Comparison of ENCODE assay signal across 20 cellular contexts in genomic region chr14:89248430-89249295, GRCh38.
DNase-seq lines count a peak whose midpoint lies in the region; ATAC-seq and TF ChIP-seq lines count a peak whose summit lies in the region.
"Had no signal": no experiment of that assay in that cellular context is flagged by ENCODE, and none has a peak within 500 bp of the region (broad histone marks: within the 10 kb centered on the region; RNA-seq: fewer than 3 reads in every experiment).

No MANE protein-coding gene starts in this region.

- ATAC-seq in left lung = peak; percentile 82
- no peak for ATAC-seq in activated naive CD8-positive, alpha-beta T cell treated with anti-CD3 and anti-CD28 coated beads, Interleukin-2, amount 50 U/mL, for 24 hours
- no peak for ATAC-seq in HG02623 (IDR thresholded peaks at IDR 0.05; ENCODE audit: unreplicated experiment)
- ATAC-seq: gastrocnemius medialis, GM12878 had no signal

- intact Hi-C loops in activated naive CD4-positive, alpha-beta T cell treated with anti-CD3 and anti-CD28 coated beads for 36 hours (cut with micrococcal nuclease) = no loop called here
- intact Hi-C loops in left lung (cut with DNase I) (no loop called here), thyroid gland (cut with DNase I) (no loop called here), posterior cingulate gyrus (cut with DNase I) (no loop called here)

- H3K4me3 ChIP-seq in SK-N-MC (no peak overlapping the region), left lung (no peak overlapping the region), thyroid gland (replicated peaks in 1 of 3) (no peak overlapping the region)
- H3K4me3 ChIP-seq: gastrocnemius medialis, GM12878, stomach had no signal

- H3K36me3 ChIP-seq in SK-N-MC (ENCODE audit: insufficient read depth, low read length) (no peaks in the 10 kb centered on the region), left lung (peaks cover 0 to 3% of the 10 kb centered on the region in 2 donors), thyroid gland (no peaks in the 10 kb centered on the region)
- H3K36me3 ChIP-seq: gastrocnemius medialis had no signal

- H3K27me3 ChIP-seq in left lung (no peaks in the 10 kb centered on the region), thyroid gland (no peaks in the 10 kb centered on the region)
- H3K27me3 ChIP-seq: gastrocnemius medialis, stomach had no signal

- peaks cover 80% of the 10 kb centered on the region for H3K4me1 Mint-ChIP-seq in activated naive CD4-positive, alpha-beta T cell treated with anti-CD3 and anti-CD28 coated beads, Interleukin-2, amount 50 U/mL, for 24 hours
- H3K4me1 Mint-ChIP-seq in activated naive CD4-positive, alpha-beta T cell treated with anti-CD3 and anti-CD28 coated beads for 36 hours (ENCODE audit: low read depth) = peaks cover 49% of the 10 kb centered on the region
- peaks cover 55% of the 10 kb centered on the region for H3K4me1 Mint-ChIP-seq in activated naive CD8-positive, alpha-beta T cell treated with anti-CD3 and anti-CD28 coated beads, Interleukin-2, amount 50 U/mL, for 24 hours

- DNase-seq in activated naive CD4-positive, alpha-beta T cell treated with anti-CD3 and anti-CD28 coated beads for 36 hours = no peak
- DNase-seq in SK-N-MC (ENCODE audit: low read depth, low spot score) (no peak), left lung (no peak), thyroid gland (peak in 1 of 2 donors; percentile 10), posterior cingulate gyrus (no peak)
- DNase-seq in activated naive CD8-positive, alpha-beta T cell treated with anti-CD3 and anti-CD28 coated beads, Interleukin-2, amount 50 U/mL, for 24 hours = no peak
- DNase-seq: activated CD4-positive, alpha-beta T cell treated with anti-CD3 and anti-CD28 coated beads, Interleukin-2, amount 50 U/mL, for 4 hours; activated effector memory CD4-positive, alpha-beta T cell treated with anti-CD3 and anti-CD28 coated beads, Interleukin-2, amount 50 U/mL, for 16 hours; gastrocnemius medialis; HCEC 1CT; hippocampal formation; NCI-H1436 treated with DMSO at 0.1 percent for 48 hours; NCI-H2171 treated with DMSO at 0.1 percent for 48 hours; stomach had no signal

- H3K27ac Mint-ChIP-seq in activated naive CD4-positive, alpha-beta T cell treated with anti-CD3 and anti-CD28 coated beads, Interleukin-2, amount 50 U/mL, for 24 hours = peak overlapping the region; percentile 11
- no peak overlapping the region for H3K27ac Mint-ChIP-seq in activated naive CD4-positive, alpha-beta T cell treated with anti-CD3 and anti-CD28 coated beads for 36 hours
- no peak overlapping the region for H3K27ac Mint-ChIP-seq in activated naive CD8-positive, alpha-beta T cell treated with anti-CD3 and anti-CD28 coated beads, Interleukin-2, amount 50 U/mL, for 24 hours
- H3K27ac Mint-ChIP-seq: progenitor cell of endocrine pancreas had no signal

- no peak for TF ChIP-seq POLR2A in thyroid gland (IDR thresholded peaks at IDR 0.05)

- H3K9me3 Mint-ChIP-seq in activated naive CD4-positive, alpha-beta T cell treated with anti-CD3 and anti-CD28 coated beads, Interleukin-2, amount 50 U/mL, for 24 hours = no peaks in the 10 kb centered on the region
- peaks cover 8% of the 10 kb centered on the region for H3K9me3 Mint-ChIP-seq in activated naive CD4-positive, alpha-beta T cell treated with anti-CD3 and anti-CD28 coated beads for 36 hours
- H3K9me3 Mint-ChIP-seq in activated naive CD8-positive, alpha-beta T cell treated with anti-CD3 and anti-CD28 coated beads, Interleukin-2, amount 50 U/mL, for 24 hours = peaks cover 6% of the 10 kb centered on the region
- H3K9me3 Mint-ChIP-seq: dendritic cell treated with granulocyte-macrophage colony-stimulating factor and Interleukin-4, amounts not matched to agents 40 ng/mL and 50 ng/mL, for 4 days had no signal

- CTCF ChIA-PET in activated naive CD4-positive, alpha-beta T cell treated with anti-CD3 and anti-CD28 coated beads for 36 hours (lab: Charles Lee) = no interaction called here

- H3K9ac ChIP-seq in SK-N-MC (ENCODE audit: insufficient read length) = peak overlapping the region; percentile 5

- peaks cover 16% of the 10 kb centered on the region for H3K36me3 Mint-ChIP-seq in activated naive CD4-positive, alpha-beta T cell treated with anti-CD3 and anti-CD28 coated beads, Interleukin-2, amount 50 U/mL, for 24 hours
- H3K36me3 Mint-ChIP-seq in activated naive CD4-positive, alpha-beta T cell treated with anti-CD3 and anti-CD28 coated beads for 36 hours (ENCODE audit: low read depth) = peaks cover 24% of the 10 kb centered on the region
- peaks cover 45% of the 10 kb centered on the region for H3K36me3 Mint-ChIP-seq in activated naive CD8-positive, alpha-beta T cell treated with anti-CD3 and anti-CD28 coated beads, Interleukin-2, amount 50 U/mL, for 24 hours (ENCODE audit: low read depth)

- no peak overlapping the region for H3K4me3 Mint-ChIP-seq in activated naive CD4-positive, alpha-beta T cell treated with anti-CD3 and anti-CD28 coated beads, Interleukin-2, amount 50 U/mL, for 24 hours
- no peak overlapping the region for H3K4me3 Mint-ChIP-seq in activated naive CD4-positive, alpha-beta T cell treated with anti-CD3 and anti-CD28 coated beads for 36 hours
- H3K4me3 Mint-ChIP-seq in activated naive CD8-positive, alpha-beta T cell treated with anti-CD3 and anti-CD28 coated beads, Interleukin-2, amount 50 U/mL, for 24 hours = no peak overlapping the region
- H3K4me3 Mint-ChIP-seq: dendritic cell treated with granulocyte-macrophage colony-stimulating factor and Interleukin-4, amounts not matched to agents 40 ng/mL and 50 ng/mL, for 4 days had no signal

- H3K9me3 ChIP-seq in SK-N-MC (ENCODE audit: low read depth, low read length) = no peaks in the 10 kb centered on the region
- H3K9me3 ChIP-seq in left lung = no peaks in the 10 kb centered on the region
- H3K9me3 ChIP-seq in thyroid gland = no peaks in the 10 kb centered on the region
- H3K9me3 ChIP-seq: gastrocnemius medialis, stomach had no signal

- no peaks in the 10 kb centered on the region for H3K27me3 Mint-ChIP-seq in activated naive CD4-positive, alpha-beta T cell treated with anti-CD3 and anti-CD28 coated beads, Interleukin-2, amount 50 U/mL, for 24 hours
- H3K27me3 Mint-ChIP-seq in activated naive CD4-positive, alpha-beta T cell treated with anti-CD3 and anti-CD28 coated beads for 36 hours (ENCODE audit: low read depth) = no peaks in the 10 kb centered on the region
- no peaks in the 10 kb centered on the region for H3K27me3 Mint-ChIP-seq in activated naive CD8-positive, alpha-beta T cell treated with anti-CD3 and anti-CD28 coated beads, Interleukin-2, amount 50 U/mL, for 24 hours
- H3K27me3 Mint-ChIP-seq: dendritic cell treated with granulocyte-macrophage colony-stimulating factor and Interleukin-4, amounts not matched to agents 40 ng/mL and 50 ng/mL, for 4 days had no signal

- 35 to 40% methylated on average over 6 of the region's 6 CpGs for WGBS in thyroid gland, 2 donors

- TF ChIP-seq CTCF in left lung (IDR thresholded peaks at IDR 0.05) = no peak
- no peak for TF ChIP-seq CTCF in thyroid gland (IDR thresholded peaks at IDR 0.05)

- no peak overlapping the region for H3K27ac ChIP-seq in SK-N-MC
- H3K27ac ChIP-seq in left lung = no peak overlapping the region
- H3K27ac ChIP-seq in thyroid gland = peak overlapping the region; percentile 27 to 73 (median 71)
- H3K27ac ChIP-seq: gastrocnemius medialis, RWPE1, stomach had no signal

- peaks cover 4 to 5% of the 10 kb centered on the region in 2 donors for H3K4me1 ChIP-seq in left lung
- peaks cover 22 to 27% of the 10 kb centered on the region in 2 donors for H3K4me1 ChIP-seq in thyroid gland

Comparison
In these comparisons a context has a peak if more than half of its experiments do, and no peak if none do; other contexts are left out.
1. H3K27ac ChIP-seq: peak in thyroid gland (3 of 3); none in SK-N-MC (single experiment) and left lung (0 of 2).